11 cellular contexts compared by ENCODE assay signal in the genomic region with DNA sequence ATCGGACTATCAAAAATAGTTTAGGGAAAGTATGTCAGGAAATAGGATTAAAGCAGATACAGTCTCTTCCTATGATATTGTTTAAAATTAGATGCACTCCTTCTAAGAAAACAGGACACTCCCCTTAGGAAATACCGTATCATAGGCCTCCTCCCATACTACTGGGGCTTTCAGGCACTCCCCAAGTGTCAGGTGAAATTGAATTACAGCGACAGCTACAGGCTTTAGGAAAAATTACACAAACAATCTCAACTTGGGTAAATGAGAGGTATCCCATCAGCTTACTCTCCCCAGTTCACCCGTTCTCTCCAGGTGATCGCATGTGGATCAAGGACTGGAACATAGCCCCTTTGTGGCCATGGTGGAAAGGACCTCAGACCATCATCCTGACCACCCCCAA.
DNase-seq lines count a peak whose midpoint lies in the region; ATAC-seq and TF ChIP-seq lines count a peak whose summit lies in the region.
"Had no signal": no experiment of that assay in that cellular context is flagged by ENCODE, and none has a peak within 500 bp of the region (broad histone marks: within the 10 kb centered on the region; RNA-seq: fewer than 3 reads in every experiment).

No MANE protein-coding gene starts in this region.

- no peak overlapping the region for H3K4me3 Mint-ChIP-seq in stimulated activated memory B cell treated with anti-CD40 and anti-IgM and Interleukin-4, amounts not matched to agents 10 μg/mL and 1 μg/mL and 100 μg/mL, for 72 hours
- H3K4me3 Mint-ChIP-seq in CD8-positive, alpha-beta T cell, result no peak overlapping the region
- H3K4me3 Mint-ChIP-seq: CD4-positive, CD25-positive, alpha-beta regulatory T cell had no signal

- no peaks in the 10 kb centered on the region for H3K9me3 ChIP-seq in CD8-positive, alpha-beta T cell (ENCODE audit: low read length)

- H3K4me1 Mint-ChIP-seq in stimulated activated memory B cell treated with anti-CD40 and anti-IgM and Interleukin-4, amounts not matched to agents 10 μg/mL and 1 μg/mL and 100 μg/mL, for 72 hours, result peaks cover 80% of the 10 kb centered on the region
- H3K4me1 Mint-ChIP-seq in CD8-positive, alpha-beta T cell (ENCODE audit: low read depth), result peaks cover 7% of the 10 kb centered on the region
- H3K4me1 Mint-ChIP-seq: CD4-positive, CD25-positive, alpha-beta regulatory T cell had no signal

- CTCF ChIA-PET in CD8-positive, alpha-beta T cell (lab: Charles Lee), result no interaction called here

- no peaks in the 10 kb centered on the region for H3K27me3 Mint-ChIP-seq in stimulated activated memory B cell treated with anti-CD40 and anti-IgM and Interleukin-4, amounts not matched to agents 10 μg/mL and 1 μg/mL and 100 μg/mL, for 72 hours
- peaks cover 11% of the 10 kb centered on the region for H3K27me3 Mint-ChIP-seq in CD8-positive, alpha-beta T cell (ENCODE audit: low read depth)
- H3K27me3 Mint-ChIP-seq: CD4-positive, CD25-positive, alpha-beta regulatory T cell had no signal

- peak overlapping the region; percentile 36 for H3K27ac Mint-ChIP-seq in stimulated activated memory B cell treated with anti-CD40 and anti-IgM and Interleukin-4, amounts not matched to agents 10 μg/mL and 1 μg/mL and 100 μg/mL, for 72 hours
- no peak overlapping the region for H3K27ac Mint-ChIP-seq in CD8-positive, alpha-beta T cell

- H3K36me3 Mint-ChIP-seq in stimulated activated memory B cell treated with anti-CD40 and anti-IgM and Interleukin-4, amounts not matched to agents 10 μg/mL and 1 μg/mL and 100 μg/mL, for 72 hours, result peaks cover 8% of the 10 kb centered on the region
- H3K36me3 Mint-ChIP-seq in CD8-positive, alpha-beta T cell, result no peaks in the 10 kb centered on the region
- H3K36me3 Mint-ChIP-seq: CD4-positive, CD25-positive, alpha-beta regulatory T cell had no signal

- no peak overlapping the region for H3K27ac ChIP-seq in CD8-positive, alpha-beta T cell (ENCODE audit: low read depth, low read length)

- no peak overlapping the region for H3K4me3 ChIP-seq in CD8-positive, alpha-beta T cell (ENCODE audit: low read depth, low read length)

- DNase-seq in SIG-M5 treated with dmso at 0.1 percent for 504 hours (lab: John Stamatoyannopoulos, UW; ENCODE audit: unreplicated experiment) (peak; percentile 20), SIG-M5 (lab: John Stamatoyannopoulos, UW) (no peak), NCI-H460 (ENCODE audit: extremely low read depth, low read depth) (peak; percentile 6), GM19240 (ENCODE audit: insufficient read length, low spot score) (no peak)
- DNase-seq in CD8-positive, alpha-beta T cell, result no peak
- DNase-seq: activated CD8-positive, alpha-beta memory T cell treated with anti-CD3 and anti-CD28 coated beads, Interleukin-2, amount 50 U/mL, for 4 hours; CD4-positive, CD25-positive, alpha-beta regulatory T cell; NCI-H2171 had no signal

- no peaks in the 10 kb centered on the region for H3K27me3 ChIP-seq in CD8-positive, alpha-beta T cell (ENCODE audit: insufficient read depth, low read length)

- H3K9me3 Mint-ChIP-seq in stimulated activated memory B cell treated with anti-CD40 and anti-IgM and Interleukin-4, amounts not matched to agents 10 μg/mL and 1 μg/mL and 100 μg/mL, for 72 hours, result peaks cover 2% of the 10 kb centered on the region
- H3K9me3 Mint-ChIP-seq in CD8-positive, alpha-beta T cell, result no peaks in the 10 kb centered on the region
- H3K9me3 Mint-ChIP-seq: CD4-positive, CD25-positive, alpha-beta regulatory T cell had no signal

- intact Hi-C loops in CD8-positive, alpha-beta T cell (cut with DNase I, micrococcal nuclease), result no loop called here

- no peak for TF ChIP-seq CTCF in CD8-positive, alpha-beta T cell (IDR thresholded peaks at IDR 0.05)

- POLR2A ChIA-PET in CD8-positive, alpha-beta T cell (lab: Charles Lee), result no interaction called here

- peaks cover 4% of the 10 kb centered on the region for H3K4me1 ChIP-seq in CD8-positive, alpha-beta T cell (ENCODE audit: insufficient read depth, low read length)

- ATAC-seq in esophagus mucosa (peak; percentile 68), GM18907 (IDR thresholded peaks at IDR 0.05; ENCODE audit: unreplicated experiment) (no peak)
- ATAC-seq in stimulated activated memory B cell treated with anti-CD40 and anti-IgM and Interleukin-4, amounts not matched to agents 10 μg/mL and 1 μg/mL and 100 μg/mL, for 72 hours, result no peak
- no peak for ATAC-seq in CD8-positive, alpha-beta T cell

- no peaks in the 10 kb centered on the region for H3K36me3 ChIP-seq in CD8-positive, alpha-beta T cell (ENCODE audit: insufficient read depth, low read length)

Comparison
In these comparisons a context has a peak if more than half of its experiments do, and no peak if none do; other contexts are left out.
1. DNase-seq: peak in SIG-M5 treated with dmso at 0.1 percent for 504 hours (single experiment) and NCI-H460 (single experiment); none in SIG-M5 (single experiment), GM19240 (single experiment) and CD8-positive, alpha-beta T cell (0 of 7).